ENCODE assay signal across 16 cellular contexts in genomic region chr3:13513051-13513912, GRCh38. TPM values are rescaled to one million over a fixed set of nuclear protein-coding genes. Genes with fewer than 3 reads are reported as not detected.
A peak's percentile ranks its signal among the peaks of the same experiment; 100 is the strongest.
DNase-seq lines count a peak whose midpoint lies in the region; ATAC-seq and TF ChIP-seq lines count a peak whose summit lies in the region.
"Had no signal": no experiment of that assay in that cellular context is flagged by ENCODE, and none has a peak within 500 bp of the region (broad histone marks: within the 10 kb centered on the region; RNA-seq: fewer than 3 reads in every experiment).

No MANE protein-coding gene starts in this region.

- H3K9ac ChIP-seq in HCT116 (ENCODE audit: low read length), result peak overlapping the region; percentile 38
- H3K9ac ChIP-seq in subcutaneous abdominal adipose tissue (ENCODE audit: low read length in 5 of 5), result peak overlapping the region in 2 of 5 donors; percentile 16 to 28

- peaks cover 46% of the 10 kb centered on the region for H3K4me1 Mint-ChIP-seq in chondrocyte (ENCODE audit: low read depth)
- no peaks in the 10 kb centered on the region for H3K4me1 Mint-ChIP-seq in activated T-cell treated with anti-CD3 and anti-CD28 coated beads, Interleukin-2, amount 50 U/mL, for 72 hours (ENCODE audit: low read depth)
- H3K4me1 Mint-ChIP-seq: activated B cell treated with CpG ODN at 0.5 μM for 24 hours had no signal

- peaks cover 17 to 20% of the 10 kb centered on the region in 2 experiments for H3K4me1 ChIP-seq in HCT116 (ENCODE audit: control insufficient read depth in 1 of 2, insufficient read depth in 2 of 2, low read length in 2 of 2)
- peaks cover 12 to 65% (median 43%) of the 10 kb centered on the region in 5 donors for H3K4me1 ChIP-seq in subcutaneous abdominal adipose tissue (ENCODE audit: control insufficient read depth in 5 of 5, insufficient read depth in 5 of 5, low read length in 5 of 5)
- H3K4me1 ChIP-seq: body of pancreas had no signal

- peak overlapping the region; percentile 74 for H3K4me2 ChIP-seq in HCT116 (ENCODE audit: low read length)

- H3K27me3 Mint-ChIP-seq in chondrocyte (ENCODE audit: low read depth), result no peaks in the 10 kb centered on the region
- no peaks in the 10 kb centered on the region for H3K27me3 Mint-ChIP-seq in activated T-cell treated with anti-CD3 and anti-CD28 coated beads, Interleukin-2, amount 50 U/mL, for 72 hours (ENCODE audit: low read depth)

- H3K36me3 ChIP-seq in HCT116 (ENCODE audit: control insufficient read depth in 1 of 2, insufficient read depth in 2 of 2, low read length in 2 of 2) (no peaks in the 10 kb centered on the region), subcutaneous abdominal adipose tissue (ENCODE audit: control insufficient read depth in 5 of 5, insufficient read depth in 5 of 5, low read length in 5 of 5) (no peaks in the 10 kb centered on the region)

- H3K9me3 Mint-ChIP-seq in chondrocyte (ENCODE audit: low read depth), result no peaks in the 10 kb centered on the region
- H3K9me3 Mint-ChIP-seq in activated T-cell treated with anti-CD3 and anti-CD28 coated beads, Interleukin-2, amount 50 U/mL, for 72 hours, result no peaks in the 10 kb centered on the region
- H3K9me3 Mint-ChIP-seq: activated B cell treated with CpG ODN at 0.5 μM for 24 hours had no signal

- no peak overlapping the region for H3K4me3 Mint-ChIP-seq in chondrocyte (ENCODE audit: unreplicated experiment)
- no peak overlapping the region for H3K4me3 Mint-ChIP-seq in activated T-cell treated with anti-CD3 and anti-CD28 coated beads, Interleukin-2, amount 50 U/mL, for 72 hours
- H3K4me3 Mint-ChIP-seq: activated B cell treated with CpG ODN at 0.5 μM for 24 hours had no signal

- TF ChIP-seq POLR2A in HCT116 (IDR thresholded peaks at IDR 0.05; ENCODE audit: borderline replicate concordance, extremely low read depth, insufficient read depth, insufficient read length), result no peak

- peak overlapping the region; percentile 81 for H3K27ac Mint-ChIP-seq in chondrocyte (ENCODE audit: unreplicated experiment)
- no peak overlapping the region for H3K27ac Mint-ChIP-seq in activated T-cell treated with anti-CD3 and anti-CD28 coated beads, Interleukin-2, amount 50 U/mL, for 72 hours
- H3K27ac Mint-ChIP-seq: activated B cell treated with CpG ODN at 0.5 μM for 24 hours had no signal

- POLR2A ChIA-PET in HCT116 (lab: Charles Lee), result no interaction called here

- no peak for TF ChIP-seq RAD21 in HCT116 (IDR thresholded peaks at IDR 0.05; ENCODE audit: low read depth)

- ATAC-seq in HCT116, result peak; percentile 68
- ATAC-seq in activated T-cell treated with anti-CD3 and anti-CD28 coated beads, Interleukin-2, amount 50 U/mL, for 72 hours (replicated peaks in 1 of 2), result no peak
- ATAC-seq: body of pancreas had no signal

- no peaks in the 10 kb centered on the region for H3K27me3 ChIP-seq in HCT116 (ENCODE audit: insufficient read depth, low read length)
- H3K27me3 ChIP-seq in subcutaneous abdominal adipose tissue (ENCODE audit: control insufficient read depth in 5 of 5, insufficient read depth in 4 of 5, low read length in 5 of 5), result no peaks in the 10 kb centered on the region
- H3K27me3 ChIP-seq: body of pancreas had no signal

- intact Hi-C loops in HCT116 (cut with micrococcal nuclease), result no loop called here

- H3K9me3 ChIP-seq in HCT116 (ENCODE audit: control insufficient read depth in 1 of 2, insufficient read depth in 1 of 2, low read depth in 1 of 2, low read length in 2 of 2) (no peaks in the 10 kb centered on the region), subcutaneous abdominal adipose tissue (ENCODE audit: control insufficient read depth in 5 of 5, low read length in 5 of 5) (no peaks in the 10 kb centered on the region)
- H3K9me3 ChIP-seq: body of pancreas had no signal

- RAD21 ChIA-PET in HCT116 (lab: Charles Lee; ENCODE audit: low non-redundant PET in 1 of 2, low total read pairs in 2 of 2, uncharacterized antibody in 2 of 2, unreplicated experiment in 2 of 2), result no interaction called here

- CTCF ChIA-PET in HCT116 (lab: Charles Lee), result interaction anchor here (1.2 to 2.0 kb wide), 2 partner anchors 135 kb away, joined by 6 to 7 read pairs; no protein-coding TSS in a partner anchor

- H3K27ac ChIP-seq in HCT116 (ENCODE audit: low read depth, low read length) (no peak overlapping the region), subcutaneous abdominal adipose tissue (ENCODE audit: low read depth, low read length) (peak overlapping the region; percentile 24)
- H3K27ac ChIP-seq: body of pancreas, SK-N-MC had no signal

- peak overlapping the region; percentile 67 for H2AFZ ChIP-seq in HCT116 (ENCODE audit: low read depth, low read length, poor library complexity, severe bottlenecking)

- TF ChIP-seq CTCF in HCT116 (IDR thresholded peaks at IDR 0.05 in 2 of 3, conservative IDR thresholded peaks at IDR 0.05 in 1 of 3; ENCODE audit: borderline replicate concordance in 1 of 3, insufficient read depth in 1 of 3, low read depth in 2 of 3, low read length in 2 of 3) (no peak), chondrocyte (IDR thresholded peaks at IDR 0.05) (no peak)

- H3K79me2 ChIP-seq in HCT116 (ENCODE audit: insufficient read depth, low read length), result no peaks in the 10 kb centered on the region

- BruUV-seq in HCT116 (replicated peaks; lab: Mats Ljungman, UMichigan), result no TSS peak

- H3K36me3 Mint-ChIP-seq in chondrocyte (ENCODE audit: low read depth), result no peaks in the 10 kb centered on the region
- H3K36me3 Mint-ChIP-seq in activated T-cell treated with anti-CD3 and anti-CD28 coated beads, Interleukin-2, amount 50 U/mL, for 72 hours (ENCODE audit: insufficient read depth in 2 of 2), result no peaks in the 10 kb centered on the region

- no peaks in the 10 kb centered on the region for H3K9me2 ChIP-seq in HCT116 (ENCODE audit: insufficient read depth)

- H4K20me1 ChIP-seq in HCT116 (ENCODE audit: insufficient read depth), result no peaks in the 10 kb centered on the region

- H3K4me3 ChIP-seq in HCT116 (replicated peaks in 1 of 2; ENCODE audit: low read depth in 1 of 2, low read length in 2 of 2) (peak overlapping the region; percentile 2 to 41; a peak in 3 of 4 replicates), subcutaneous abdominal adipose tissue (ENCODE audit: low read depth in 1 of 5, low read length in 5 of 5) (no peak overlapping the region)
- H3K4me3 ChIP-seq: body of pancreas, SK-N-MC had no signal

- DNase-seq in HCT116 (ENCODE audit: low read depth, low spot score) (no peak), chondrocyte (ENCODE audit: low spot score) (peak; percentile 67), left kidney (ENCODE audit: low read depth, low spot score) (peak; percentile 79), globus pallidus (ENCODE audit: low spot score) (no peak), D341Med (ENCODE audit: low spot score) (no peak), hypothalamus (lab: John Stamatoyannopoulos, UW) (no peak)
- DNase-seq in activated T-cell treated with anti-CD3 and anti-CD28 coated beads, Interleukin-2, amount 50 U/mL, for 72 hours, result no peak
- DNase-seq: activated B cell treated with CpG ODN at 0.5 μM for 24 hours; activated T-cell treated with anti-CD3 and anti-CD28 coated beads, Interleukin-2, amount 50 U/mL, for 48 hours; NCI-H1048; NCI-H524 treated with DMSO at 0.1 percent for 48 hours; nucleus accumbens; stimulated activated naive CD4-positive, alpha-beta T cell treated with Interleukin-2 at 50 U/mL for 16 hours had no signal

TF ChIP-seq in HCT116, 20 proteins besides CTCF, POLR2A, EP300 and RAD21 (continues in another document):
- TF ChIP-seq EZH2phosphoT487 (IDR thresholded peaks at IDR 0.05; ENCODE audit: borderline replicate concordance) (no peak), REST (IDR thresholded peaks at IDR 0.05; ENCODE audit: low read depth) (no peak), TCF7L2 (IDR thresholded peaks at IDR 0.05; ENCODE audit: borderline replicate concordance, extremely low read depth, insufficient read depth, insufficient read length) (no peak), POLR2AphosphoS5 (IDR thresholded peaks at IDR 0.05; ENCODE audit: low read depth, low read length) (no peak), CBX3 (IDR thresholded peaks at IDR 0.05; ENCODE audit: low read depth) (no peak), EGR1 (IDR thresholded peaks at IDR 0.05; ENCODE audit: low read depth) (no peak)

RNA-seq across cellular contexts. Expression of gene HDAC11, which starts 33.2 kb away (rescaled TPM):
- total RNA-seq in HCT116 (2021; ENCODE audit: unreplicated experiment), result 16.1 TPM
- polyA plus RNA-seq in HCT116 (2012), result 14.5 and 15.6 TPM in 2 replicates
- total RNA-seq in chondrocyte, result 10.7 to 16.5 TPM (median 15.2 TPM) in 3 replicates
- total RNA-seq in activated T-cell treated with anti-CD3 and anti-CD28 coated beads, Interleukin-2, amount 50 U/mL, for 72 hours, result 1 to 10 TPM; 6.2 to 8.0 TPM

RNA-seq across cellular contexts. Expression of gene FBLN2, which starts 35.6 kb away (rescaled TPM):
- total RNA-seq in HCT116 (2021; ENCODE audit: unreplicated experiment) (0.39 TPM), chondrocyte (284 to 413 TPM (median 394 TPM) in 3 replicates)
- 0.18 and 0.34 TPM in 2 replicates for polyA plus RNA-seq in HCT116 (2012)
- total RNA-seq in activated T-cell treated with anti-CD3 and anti-CD28 coated beads, Interleukin-2, amount 50 U/mL, for 72 hours, result 1 to 10 TPM in 1 of 2 donors, under 1 TPM in 1; 0.49 to 1.1 TPM

Comparison
In these comparisons a context has a peak if more than half of its experiments do, and no peak if none do; other contexts are left out.
1. DNase-seq: peak in chondrocyte (single experiment) and left kidney (single experiment); none in HCT116 (single experiment), activated T-cell treated with anti-CD3 and anti-CD28 coated beads, Interleukin-2, amount 50 U/mL, for 72 hours (0 of 2), globus pallidus (single experiment), D341Med (single experiment) and hypothalamus (0 of 51).
2. H3K4me3 ChIP-seq: peak in HCT116 (2 of 2); none in subcutaneous abdominal adipose tissue (0 of 5).
3. RNA of gene FBLN2, which starts 35.6 kb away (total RNA-seq): 284 to 413 TPM in chondrocyte; 0.49 to 1.1 TPM in activated T-cell treated with anti-CD3 and anti-CD28 coated beads, Interleukin-2, amount 50 U/mL, for 72 hours and 0.39 TPM in HCT116 (single experiment); every median in the first group is over 100 times any median in the second.